14 cellular contexts compared by ENCODE assay signal in genomic region chr2:67797801-67798535, GRCh38.
DNase-seq lines count a peak whose midpoint lies in the region; ATAC-seq and TF ChIP-seq lines count a peak whose summit lies in the region.
"Had no signal": no experiment of that assay in that cellular context is flagged by ENCODE, and none has a peak within 500 bp of the region (broad histone marks: within the 10 kb centered on the region; RNA-seq: fewer than 3 reads in every experiment).

No MANE protein-coding gene starts in this region.

- no peaks in the 10 kb centered on the region for H3K9me3 ChIP-seq in AG04450 (ENCODE audit: control insufficient read depth, insufficient read depth, low read length)
- no peaks in the 10 kb centered on the region for H3K9me3 ChIP-seq in prostate gland
- H3K9me3 ChIP-seq: HAP-1, SJCRH30 had no signal

- CTCF ChIA-PET in AG04450 (lab: Charles Lee), result no interaction called here

- WGBS in prostate gland, result 21% methylated on average over 7 of the region's 7 CpGs

- H3K27ac ChIP-seq in AG04450 (ENCODE audit: low read depth, low read length) (no peak overlapping the region), prostate gland (no peak overlapping the region)
- H3K27ac ChIP-seq: SJCRH30 had no signal

- peak; percentile 18 for DNase-seq in AG04450 (ENCODE audit: low read depth, low spot score)
- DNase-seq in LNCaP clone FGC (ENCODE audit: low read depth), result peak; percentile 10
- peak; percentile 53 for DNase-seq in amniotic epithelial cell (ENCODE audit: low read depth)
- peak; percentile 74 for DNase-seq in iris pigment epithelial cell (ENCODE audit: low read depth)
- no peak for DNase-seq in AML-193 (lab: John Stamatoyannopoulos, UW)
- DNase-seq in COLO668 (lab: John Stamatoyannopoulos, UW; ENCODE audit: unreplicated experiment), result no peak
- DNase-seq in prostate gland (ENCODE audit: low spot score), result no peak
- DNase-seq: activated CD4-positive, alpha-beta T cell treated with anti-CD3 and anti-CD28 coated beads for 1 hour; activated naive CD4-positive, alpha-beta T cell treated with anti-CD3 and anti-CD28 coated beads, Interleukin-2, amount 50 U/mL, for 16 hours; NCI-H1417 treated with DMSO at 0.1 percent for 48 hours; right cardiac atrium had no signal

- H3K27me3 ChIP-seq in AG04450 (ENCODE audit: control insufficient read depth, insufficient read depth, low read length) (no peaks in the 10 kb centered on the region), prostate gland (replicated peaks; ENCODE audit: insufficient read depth) (no peaks in the 10 kb centered on the region)

- no peaks in the 10 kb centered on the region for H3K4me1 ChIP-seq in prostate gland (replicated peaks)
- H3K4me1 ChIP-seq: HAP-1, SJCRH30 had no signal

- POLR2A ChIA-PET in AG04450 (lab: Yijun Ruan, JAX), result no interaction called here

- H3K4me3 ChIP-seq in AG04450 (ENCODE audit: low read depth, low read length) (no peak overlapping the region), LNCaP clone FGC (ENCODE audit: low read depth, low read length) (no peak overlapping the region), prostate gland (no peak overlapping the region)
- H3K4me3 ChIP-seq: HAP-1, SJCRH30 had no signal

- TF ChIP-seq CTCF in AG04450 (IDR thresholded peaks at IDR 0.05; ENCODE audit: low read depth, low read length) (no peak), LNCaP clone FGC (IDR thresholded peaks at IDR 0.05; ENCODE audit: control insufficient read depth, extremely low read depth, insufficient read depth) (no peak), prostate gland (IDR thresholded peaks at IDR 0.05) (no peak)

- H3K36me3 ChIP-seq in prostate gland, result no peaks in the 10 kb centered on the region
- H3K36me3 ChIP-seq: HAP-1, SJCRH30 had no signal

- no peak for TF ChIP-seq POLR2A in prostate gland (IDR thresholded peaks at IDR 0.05)

- intact Hi-C loops in prostate gland (cut with DNase I), result no loop called here

- ATAC-seq in esophagus mucosa, result no peak
- ATAC-seq: right cardiac atrium had no signal

Comparison
In these comparisons a context has a peak if more than half of its experiments do, and no peak if none do; other contexts are left out.
1. DNase-seq: peak in AG04450 (single experiment), LNCaP clone FGC (single experiment), amniotic epithelial cell (single experiment) and iris pigment epithelial cell (single experiment); none in AML-193 (0 of 2), COLO668 (single experiment) and prostate gland (single experiment).